Comparison of ENCODE assay signal across 1 cellular context in genomic region chr2:203975912-203976311, GRCh38.
TF ChIP-seq lines count a peak whose summit lies in the region.

No MANE protein-coding gene starts in this region.

TF ChIP-seq in H1, 55 proteins besides CTCF, POLR2A, EP300 and RAD21:
- no peak for TF ChIP-seq KDM4A (IDR thresholded peaks at IDR 0.05; ENCODE audit: low read depth, low read length, severe bottlenecking)
- no peak for TF ChIP-seq EZH2 (IDR thresholded peaks at IDR 0.05; ENCODE audit: low read depth, low read length, severe bottlenecking)
- TF ChIP-seq TAF1 (IDR thresholded peaks at IDR 0.05; ENCODE audit: low read depth, low read length): no peak
- no peak for TF ChIP-seq E2F6 (IDR thresholded peaks at IDR 0.05)
- TF ChIP-seq KDM5A (IDR thresholded peaks at IDR 0.05; ENCODE audit: low read length): no peak
